ENCODE assay signal across 9 cellular contexts in the genomic region with DNA sequence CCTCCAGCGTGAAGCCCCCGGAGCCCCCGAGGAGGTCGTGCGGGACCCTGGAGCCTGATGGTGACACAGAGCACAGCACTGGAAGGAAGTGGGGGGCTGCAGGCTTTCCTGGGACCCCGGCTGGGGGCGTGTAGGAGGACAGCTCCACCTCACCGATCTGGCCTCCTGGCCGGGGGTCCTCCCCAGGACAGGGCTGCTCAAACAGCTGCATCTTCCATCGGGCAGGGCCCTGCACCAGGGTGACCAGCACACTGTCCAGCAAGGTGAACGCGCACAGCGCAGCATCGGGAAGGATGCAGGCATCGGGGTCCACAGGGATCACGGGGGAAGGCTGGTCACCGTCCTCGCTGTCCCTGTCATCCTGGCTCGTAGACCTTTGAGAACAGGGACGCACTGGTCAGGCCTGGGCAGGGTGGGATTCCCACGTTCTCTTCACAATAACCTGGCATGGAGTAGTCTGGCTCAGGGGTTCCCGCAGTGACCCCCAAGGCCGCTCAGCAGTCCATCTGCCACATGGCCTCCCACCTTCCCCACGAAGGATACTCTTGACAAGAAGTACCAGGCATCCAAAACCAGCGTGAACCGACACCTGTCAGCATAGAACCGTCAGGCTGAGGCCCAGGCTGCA.
DNase-seq lines count a peak whose midpoint lies in the region; ATAC-seq lines count a peak whose summit lies in the region.
"Had no signal": no experiment of that assay in that cellular context is flagged by ENCODE, and none has a peak within 500 bp of the region (broad histone marks: within the 10 kb centered on the region; RNA-seq: fewer than 3 reads in every experiment).

No MANE protein-coding gene starts in this region.

- DNase-seq in stimulated activated effector memory CD8-positive, alpha-beta T cell treated with anti-CD3 and anti-CD28 coated beads, Interleukin-12 subunit alpha, Interleukin-12 subunit beta, amount 100 ng/mL, for 72 hours (ENCODE audit: low spot score in 2 of 2): no peak
- no peak for DNase-seq in COR-L47 (lab: John Stamatoyannopoulos, UW)
- DNase-seq in UCSD-AML1 (lab: John Stamatoyannopoulos, UW; ENCODE audit: unreplicated experiment): no peak
- DNase-seq in midbrain (lab: John Stamatoyannopoulos, UW): no peak
- DNase-seq: SIG-M5 had no signal

- no peaks in the 10 kb centered on the region for H3K9me3 ChIP-seq in HUES6 (ENCODE audit: control insufficient read depth, insufficient read depth, low read depth, low read length)
- H3K9me3 ChIP-seq in iPS-15b (ENCODE audit: control insufficient read depth, insufficient read depth, low read length): no peaks in the 10 kb centered on the region

- peaks cover 5% of the 10 kb centered on the region for H3K36me3 Mint-ChIP-seq in activated naive CD4-positive, alpha-beta T cell treated with anti-CD3 and anti-CD28 coated beads, Interleukin-2, amount 50 U/mL, for 24 hours
- peaks cover 81% of the 10 kb centered on the region for H3K36me3 Mint-ChIP-seq in stimulated activated effector memory CD8-positive, alpha-beta T cell treated with anti-CD3 and anti-CD28 coated beads, Interleukin-12 subunit alpha, Interleukin-12 subunit beta, amount 100 ng/mL, for 72 hours

- H3K4me1 Mint-ChIP-seq in activated naive CD4-positive, alpha-beta T cell treated with anti-CD3 and anti-CD28 coated beads, Interleukin-2, amount 50 U/mL, for 24 hours: peaks cover 40% of the 10 kb centered on the region
- H3K4me1 Mint-ChIP-seq in stimulated activated effector memory CD8-positive, alpha-beta T cell treated with anti-CD3 and anti-CD28 coated beads, Interleukin-12 subunit alpha, Interleukin-12 subunit beta, amount 100 ng/mL, for 72 hours: peaks cover 45% of the 10 kb centered on the region

- peak overlapping the region; percentile 77 for H3K9ac ChIP-seq in HUES6 (ENCODE audit: low read length)
- no peak overlapping the region for H3K9ac ChIP-seq in iPS-15b (ENCODE audit: low read depth, low read length)

- no peak for ATAC-seq in stimulated activated effector memory CD8-positive, alpha-beta T cell treated with anti-CD3 and anti-CD28 coated beads, Interleukin-12 subunit alpha, Interleukin-12 subunit beta, amount 100 ng/mL, for 72 hours
- no peak for ATAC-seq in GM19324 (IDR thresholded peaks at IDR 0.05; ENCODE audit: low FRiP score, unreplicated experiment)

- no peak overlapping the region for H3K27ac ChIP-seq in HUES6 (ENCODE audit: low read depth, low read length)

- H3K27me3 Mint-ChIP-seq in activated naive CD4-positive, alpha-beta T cell treated with anti-CD3 and anti-CD28 coated beads, Interleukin-2, amount 50 U/mL, for 24 hours: no peaks in the 10 kb centered on the region

- H3K9me3 Mint-ChIP-seq in activated naive CD4-positive, alpha-beta T cell treated with anti-CD3 and anti-CD28 coated beads, Interleukin-2, amount 50 U/mL, for 24 hours: no peaks in the 10 kb centered on the region
- no peaks in the 10 kb centered on the region for H3K9me3 Mint-ChIP-seq in stimulated activated effector memory CD8-positive, alpha-beta T cell treated with anti-CD3 and anti-CD28 coated beads, Interleukin-12 subunit alpha, Interleukin-12 subunit beta, amount 100 ng/mL, for 72 hours

- H3K27me3 ChIP-seq in HUES6 (ENCODE audit: control insufficient read depth, insufficient read depth, low read length): no peaks in the 10 kb centered on the region
- H3K27me3 ChIP-seq in iPS-15b (ENCODE audit: control insufficient read depth, insufficient read depth, low read length): no peaks in the 10 kb centered on the region

- H3K27ac Mint-ChIP-seq in activated naive CD4-positive, alpha-beta T cell treated with anti-CD3 and anti-CD28 coated beads, Interleukin-2, amount 50 U/mL, for 24 hours: no peak overlapping the region
- H3K27ac Mint-ChIP-seq in stimulated activated effector memory CD8-positive, alpha-beta T cell treated with anti-CD3 and anti-CD28 coated beads, Interleukin-12 subunit alpha, Interleukin-12 subunit beta, amount 100 ng/mL, for 72 hours: peak overlapping the region; percentile 88

- H3K4me1 ChIP-seq in HUES6 (ENCODE audit: control insufficient read depth, insufficient read depth, low read length) (peaks cover 15% of the 10 kb centered on the region), iPS-15b (ENCODE audit: control insufficient read depth, insufficient read depth, low read length) (peaks cover 4% of the 10 kb centered on the region)

- H3K4me3 Mint-ChIP-seq in activated naive CD4-positive, alpha-beta T cell treated with anti-CD3 and anti-CD28 coated beads, Interleukin-2, amount 50 U/mL, for 24 hours: peak overlapping the region; percentile 92
- peak overlapping the region; percentile 87 for H3K4me3 Mint-ChIP-seq in stimulated activated effector memory CD8-positive, alpha-beta T cell treated with anti-CD3 and anti-CD28 coated beads, Interleukin-12 subunit alpha, Interleukin-12 subunit beta, amount 100 ng/mL, for 72 hours

- H3K4me3 ChIP-seq in HUES6 (ENCODE audit: low read depth, low read length): peak overlapping the region; percentile 91
- H3K4me3 ChIP-seq in iPS-15b (ENCODE audit: low read depth, low read length): peak overlapping the region; percentile 90

- H3K36me3 ChIP-seq in HUES6 (ENCODE audit: control insufficient read depth, insufficient read depth, low read length): peaks cover 36% of the 10 kb centered on the region
- peaks cover 37% of the 10 kb centered on the region for H3K36me3 ChIP-seq in iPS-15b (ENCODE audit: control insufficient read depth, insufficient read depth, low read length)
